ENCODE assay signal across 19 cellular contexts in the genomic region with DNA sequence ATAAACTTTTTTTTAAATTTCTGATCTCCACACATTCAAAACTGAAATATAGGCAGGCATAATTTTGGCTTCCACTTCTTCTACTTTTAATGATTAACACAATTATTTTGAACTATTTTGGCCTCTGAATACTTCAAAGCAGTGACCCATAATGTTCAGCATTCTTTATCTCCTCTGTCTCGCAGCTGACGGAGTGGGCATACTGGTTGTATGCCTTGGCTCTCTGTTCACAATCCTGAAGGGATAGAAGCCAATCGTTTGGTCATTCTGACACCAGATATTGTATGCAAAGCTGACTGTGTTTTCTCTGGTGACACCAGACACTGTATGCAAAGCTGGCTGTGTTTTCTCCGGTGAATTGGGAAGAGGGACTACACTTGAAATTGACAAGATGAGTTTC.
DNase-seq lines count a peak whose midpoint lies in the region; ATAC-seq, FAIRE-seq and TF ChIP-seq lines count a peak whose summit lies in the region.
"Had no signal": no experiment of that assay in that cellular context is flagged by ENCODE, and none has a peak within 500 bp of the region (broad histone marks: within the 10 kb centered on the region; RNA-seq: fewer than 3 reads in every experiment).

No MANE protein-coding gene starts in this region.

- peak; percentile 83 for ATAC-seq in body of pancreas
- ATAC-seq in activated naive CD8-positive, alpha-beta T cell treated with anti-CD3 and anti-CD28 coated beads, Interleukin-2, amount 50 U/mL, for 24 hours, result no peak

- H3K27me3 ChIP-seq in body of pancreas (no peaks in the 10 kb centered on the region), spleen (replicated peaks in 1 of 7) (no peaks in the 10 kb centered on the region)

- DNase-seq in H54 (ENCODE audit: insufficient read length, low spot score) (no peak), NCI-H2171 treated with DMSO at 0.1 percent for 48 hours (lab: John Stamatoyannopoulos, UW) (peak; percentile 39), body of pancreas (peak in 3 of 4 donors; percentile 22 to 30 (median 30)), spleen (no peak), kidney (no peak), KBM-7 (no peak)
- DNase-seq in activated naive CD8-positive, alpha-beta T cell treated with anti-CD3 and anti-CD28 coated beads, Interleukin-2, amount 50 U/mL, for 24 hours, result no peak
- DNase-seq: DMS153, IMR-90, Kasumi-1, MM.1S, NCI-H1092 treated with DMSO at 0.1 percent for 48 hours, NCI-H1694, NCI-H510A, SHP77 treated with DMSO at 0.1 percent for 48 hours had no signal

- no peak for TF ChIP-seq POLR2A in H54 (IDR thresholded peaks at IDR 0.05; ENCODE audit: low read depth, low read length)
- TF ChIP-seq POLR2A in body of pancreas (IDR thresholded peaks at IDR 0.05), result no peak
- TF ChIP-seq POLR2A in spleen (IDR thresholded peaks at IDR 0.05), result no peak

- no peak overlapping the region for H3K4me3 Mint-ChIP-seq in nephron
- H3K4me3 Mint-ChIP-seq in activated naive CD8-positive, alpha-beta T cell treated with anti-CD3 and anti-CD28 coated beads, Interleukin-2, amount 50 U/mL, for 24 hours, result no peak overlapping the region
- H3K4me3 Mint-ChIP-seq: CD14-positive monocyte had no signal

- peak overlapping the region in 2 of 3 experiments; percentile 60 for H3K27ac Mint-ChIP-seq in nephron
- H3K27ac Mint-ChIP-seq in activated naive CD8-positive, alpha-beta T cell treated with anti-CD3 and anti-CD28 coated beads, Interleukin-2, amount 50 U/mL, for 24 hours, result no peak overlapping the region
- H3K27ac Mint-ChIP-seq: CD14-positive monocyte had no signal

- H3K36me3 ChIP-seq in body of pancreas (replicated peaks in 1 of 2; ENCODE audit: insufficient read depth in 1 of 2, low read depth in 2 of 2), result no peaks in the 10 kb centered on the region
- no peaks in the 10 kb centered on the region for H3K36me3 ChIP-seq in spleen
- H3K36me3 ChIP-seq in kidney (ENCODE audit: control insufficient read depth in 1 of 2, insufficient read depth in 2 of 2, low read length in 2 of 2), result no peaks in the 10 kb centered on the region

- peaks cover 4% of the 10 kb centered on the region for H3K4me1 Mint-ChIP-seq in nephron
- H3K4me1 Mint-ChIP-seq in activated naive CD8-positive, alpha-beta T cell treated with anti-CD3 and anti-CD28 coated beads, Interleukin-2, amount 50 U/mL, for 24 hours, result no peaks in the 10 kb centered on the region
- H3K4me1 Mint-ChIP-seq: CD14-positive monocyte had no signal

- H3K27me3 Mint-ChIP-seq in nephron (ENCODE audit: low read depth), result no peaks in the 10 kb centered on the region
- H3K27me3 Mint-ChIP-seq in activated naive CD8-positive, alpha-beta T cell treated with anti-CD3 and anti-CD28 coated beads, Interleukin-2, amount 50 U/mL, for 24 hours, result no peaks in the 10 kb centered on the region

- H3K9ac ChIP-seq in kidney (ENCODE audit: low read length in 2 of 2), result no peak overlapping the region

- intact Hi-C loops in body of pancreas (cut with DNase I) (no loop called here), spleen (cut with DNase I; ENCODE audit: low total_unique reads) (no loop called here), kidney (cut with DNase I) (no loop called here)

- 16 to 19% methylated on average over 4 of the region's 4 CpGs for WGBS in body of pancreas, 2 donors
- WGBS in spleen, 5 donors, result 66 to 86% (median 81%) methylated on average over 4 of the region's 4 CpGs

- no peaks in the 10 kb centered on the region for H3K36me3 Mint-ChIP-seq in nephron (ENCODE audit: low read depth)
- H3K36me3 Mint-ChIP-seq in activated naive CD8-positive, alpha-beta T cell treated with anti-CD3 and anti-CD28 coated beads, Interleukin-2, amount 50 U/mL, for 24 hours (ENCODE audit: low read depth), result no peaks in the 10 kb centered on the region
- H3K36me3 Mint-ChIP-seq: CD14-positive monocyte had no signal

- H3K9me3 ChIP-seq in body of pancreas (no peaks in the 10 kb centered on the region), spleen (peaks cover 0 to 10% (median 0%) of the 10 kb centered on the region in 8 donors), kidney (ENCODE audit: control insufficient read depth in 1 of 2, low read length in 2 of 2) (no peaks in the 10 kb centered on the region)

- FAIRE-seq in H54 (lab: Jason Lieb, UNC) (peak; percentile 75), kidney (lab: Jason Lieb, UNC) (no peak)
- FAIRE-seq: GM12892, H1 had no signal

- H3K9me3 Mint-ChIP-seq in nephron, result peaks cover 8% of the 10 kb centered on the region
- H3K9me3 Mint-ChIP-seq in activated naive CD8-positive, alpha-beta T cell treated with anti-CD3 and anti-CD28 coated beads, Interleukin-2, amount 50 U/mL, for 24 hours, result peaks cover 6% of the 10 kb centered on the region

- H3K4me1 ChIP-seq in body of pancreas (peaks cover 14% of the 10 kb centered on the region), spleen (no peaks in the 10 kb centered on the region), kidney (ENCODE audit: control insufficient read depth in 1 of 2, insufficient read depth in 1 of 2, low read depth in 1 of 2, low read length in 2 of 2) (peaks cover 0 to 3% of the 10 kb centered on the region in 2 donors)

- peak overlapping the region in 1 of 4 donors; percentile 20 for H3K27ac ChIP-seq in body of pancreas
- H3K27ac ChIP-seq in spleen, result no peak overlapping the region
- H3K27ac ChIP-seq in kidney (ENCODE audit: low read depth in 2 of 2, low read length in 2 of 2), result no peak overlapping the region

- in situ Hi-C loops in KBM-7 (cut with MboI; ENCODE audit: low pct_unique_long_range_greater_than_20kb, low sequenced_read_pairs), result no loop called here

- no peak overlapping the region for H3K4me3 ChIP-seq in body of pancreas
- no peak overlapping the region for H3K4me3 ChIP-seq in spleen
- H3K4me3 ChIP-seq in kidney (ENCODE audit: low read length in 2 of 2), result no peak overlapping the region

- no peak for TF ChIP-seq CTCF in body of pancreas (IDR thresholded peaks at IDR 0.05)
- no peak for TF ChIP-seq CTCF in nephron (IDR thresholded peaks at IDR 0.05; ENCODE audit: unreplicated experiment in 3 of 3)
- no peak for TF ChIP-seq CTCF in spleen (IDR thresholded peaks at IDR 0.05 in 8 of 11, conservative IDR thresholded peaks at IDR 0.05 in 3 of 11)
- TF ChIP-seq CTCF in kidney (IDR thresholded peaks at IDR 0.05; ENCODE audit: borderline replicate concordance, extremely low read depth, insufficient read depth), result no peak

Comparison
In these comparisons a context has a peak if more than half of its experiments do, and no peak if none do; other contexts are left out.
1. DNase-seq: peak in NCI-H2171 treated with DMSO at 0.1 percent for 48 hours (single experiment) and body of pancreas (3 of 4); none in H54 (single experiment), spleen (single experiment), kidney (single experiment), KBM-7 (single experiment) and activated naive CD8-positive, alpha-beta T cell treated with anti-CD3 and anti-CD28 coated beads, Interleukin-2, amount 50 U/mL, for 24 hours (single experiment).